ENCODE assay signal across 9 cellular contexts in genomic region chr6:108651781-108652227, GRCh38.
DNase-seq lines count a peak whose midpoint lies in the region; ATAC-seq and TF ChIP-seq lines count a peak whose summit lies in the region.
"Had no signal": no experiment of that assay in that cellular context is flagged by ENCODE, and none has a peak within 500 bp of the region (broad histone marks: within the 10 kb centered on the region; RNA-seq: fewer than 3 reads in every experiment).

No MANE protein-coding gene starts in this region.

- H3K4me2 ChIP-seq in BLaER1 treated with 17β-estradiol and CSF1 and Interleukin-3, amounts not matched to agents 10 nM and 100 nM, result peak overlapping the region in 9 of 11 experiments; percentile 58 to 89 (median 78); a peak in 15 of 22 replicates

- peaks cover 57 to 75% of the 10 kb centered on the region in 2 donors for H3K4me1 Mint-ChIP-seq in immature natural killer cell

- H4K20me1 ChIP-seq in BLaER1 treated with 17β-estradiol and CSF1 and Interleukin-3, amounts not matched to agents 10 nM and 100 nM, result peaks cover 5 to 100% (median 41%) of the 10 kb centered on the region in 11 experiments; a peak in 16 of 22 replicates

- H3K27ac ChIP-seq in BLaER1 treated with 17β-estradiol and CSF1 and Interleukin-3, amounts not matched to agents 10 nM and 100 nM, result peak overlapping the region in 10 of 11 experiments; percentile 39 to 82 (median 66); a peak in 17 of 22 replicates
- H3K27ac ChIP-seq in gastroesophageal sphincter (peak overlapping the region; percentile 82 to 93 (median 91)), psoas muscle (peak overlapping the region; percentile 84)

- H3K9ac ChIP-seq in BLaER1 treated with 17β-estradiol and CSF1 and Interleukin-3, amounts not matched to agents 10 nM and 100 nM, result peak overlapping the region in 7 of 11 experiments; percentile 11 to 65 (median 31); a peak in 10 of 22 replicates

- H3K27me3 Mint-ChIP-seq in immature natural killer cell (ENCODE audit: low read depth in 3 of 3), result peaks cover 0 to 4% (median 0%) of the 10 kb centered on the region in 3 donors

- 13 to 18% methylated on average over 4 to 6 of the region's 6 CpGs for WGBS in gastroesophageal sphincter (ENCODE audit: low coverage in 1 of 2), 2 donors
- 15 to 28% (median 21%) methylated on average over 6 of the region's 6 CpGs for WGBS in psoas muscle, 3 donors

- peak; percentile 51 to 76 for DNase-seq in psoas muscle
- DNase-seq in NCI-H1436 (lab: John Stamatoyannopoulos, UW), result no peak
- DNase-seq in immature natural killer cell, result no peak
- no peak for DNase-seq in NCI-H2029 (lab: John Stamatoyannopoulos, UW)
- DNase-seq: SIG-M5 had no signal

- no peaks in the 10 kb centered on the region for H3K9me3 Mint-ChIP-seq in immature natural killer cell

- TF ChIP-seq CTCF in WI38 (IDR thresholded peaks at IDR 0.05; ENCODE audit: low read depth, low read length) (no peak), gastroesophageal sphincter (IDR thresholded peaks at IDR 0.05) (no peak), psoas muscle (IDR thresholded peaks at IDR 0.05) (no peak)

- intact Hi-C loops in psoas muscle (cut with DNase I), result loop anchor here in 1 of 2 donors (5.0 kb wide), 2 partner anchors 60 to 90 kb away; partner anchors contain the start of gene FOXO3

- no peak for TF ChIP-seq POLR2A in gastroesophageal sphincter (IDR thresholded peaks at IDR 0.05)

- peaks cover 34 to 89% (median 72%) of the 10 kb centered on the region in 10 experiments for H3K4me1 ChIP-seq in BLaER1 treated with 17β-estradiol and CSF1 and Interleukin-3, amounts not matched to agents 10 nM and 100 nM
- H3K4me1 ChIP-seq in gastroesophageal sphincter (peaks cover 60 to 100% (median 65%) of the 10 kb centered on the region in 3 donors), psoas muscle (peaks cover 95% of the 10 kb centered on the region)

- no peak for TF ChIP-seq EP300 in gastroesophageal sphincter (IDR thresholded peaks at IDR 0.05)

- H3K4me3 Mint-ChIP-seq in immature natural killer cell, result peak overlapping the region in 2 of 5 donors; percentile 18 to 34

- H3K4me3 ChIP-seq in BLaER1 treated with 17β-estradiol and CSF1 and Interleukin-3, amounts not matched to agents 10 nM and 100 nM, result no peak overlapping the region
- H3K4me3 ChIP-seq in WI38 (ENCODE audit: low read depth, low read length), result peak overlapping the region; percentile 20; the same call in 1 of the 2 replicates
- H3K4me3 ChIP-seq in gastroesophageal sphincter, result no peak overlapping the region
- peak overlapping the region; percentile 9 for H3K4me3 ChIP-seq in psoas muscle

- no peaks in the 10 kb centered on the region for H3K9me3 ChIP-seq in BLaER1 treated with 17β-estradiol and CSF1 and Interleukin-3, amounts not matched to agents 10 nM and 100 nM (replicated peaks in 1 of 11)
- H3K9me3 ChIP-seq in gastroesophageal sphincter (no peaks in the 10 kb centered on the region), psoas muscle (no peaks in the 10 kb centered on the region)

- H3K36me3 Mint-ChIP-seq in immature natural killer cell, result peaks cover 0 to 4% (median 0%) of the 10 kb centered on the region in 3 donors

- H3K27me3 ChIP-seq in BLaER1 treated with 17β-estradiol and CSF1 and Interleukin-3, amounts not matched to agents 10 nM and 100 nM, result no peaks in the 10 kb centered on the region
- H3K27me3 ChIP-seq in gastroesophageal sphincter (no peaks in the 10 kb centered on the region), psoas muscle (ENCODE audit: insufficient read depth in 3 of 3, low read length in 2 of 3) (no peaks in the 10 kb centered on the region)

- H3K36me3 ChIP-seq in BLaER1 treated with 17β-estradiol and CSF1 and Interleukin-3, amounts not matched to agents 10 nM and 100 nM, result peaks cover 0 to 33% (median 16%) of the 10 kb centered on the region in 11 experiments; a peak in 15 of 22 replicates
- H3K36me3 ChIP-seq in gastroesophageal sphincter (peaks cover 0 to 5% of the 10 kb centered on the region in 2 donors), psoas muscle (ENCODE audit: insufficient read depth in 1 of 2, low read depth in 1 of 2) (no peaks in the 10 kb centered on the region)

- H3K27ac Mint-ChIP-seq in immature natural killer cell, result no peak overlapping the region

- ATAC-seq in gastroesophageal sphincter, result peak; percentile 75
- peak; percentile 72 to 84 (median 76) for ATAC-seq in psoas muscle
- no peak for ATAC-seq in HG02623 (IDR thresholded peaks at IDR 0.05; ENCODE audit: unreplicated experiment)

Comparison
In these comparisons a context has a peak if more than half of its experiments do, and no peak if none do; other contexts are left out.
1. H3K4me3 ChIP-seq: peak in WI38 (single experiment) and psoas muscle (single experiment); none in BLaER1 treated with 17β-estradiol and CSF1 and Interleukin-3, amounts not matched to agents 10 nM and 100 nM (0 of 10) and gastroesophageal sphincter (0 of 2).
2. DNase-seq: peak in psoas muscle (2 of 2); none in NCI-H1436 (single experiment), immature natural killer cell (0 of 3) and NCI-H2029 (single experiment).
3. Peak in every context shown above with its lines, with median percentiles within 50 percentile points of each other: H3K27ac ChIP-seq.